Comparison of ENCODE assay signal across 11 cellular contexts in genomic region chr12:54412348-54412747, GRCh38. TPM values are rescaled to one million over a fixed set of nuclear protein-coding genes. Genes with fewer than 3 reads are reported as not detected.
A peak's percentile ranks its signal among the peaks of the same experiment; 100 is the strongest.
DNase-seq lines count a peak whose midpoint lies in the region; ATAC-seq and TF ChIP-seq lines count a peak whose summit lies in the region.
"Had no signal": no experiment of that assay in that cellular context is flagged by ENCODE, and none has a peak within 500 bp of the region (broad histone marks: within the 10 kb centered on the region; RNA-seq: fewer than 3 reads in every experiment).

No MANE protein-coding gene starts in this region.

- peaks cover 56% of the 10 kb centered on the region for H3K4me1 Mint-ChIP-seq in T-helper 2 cell treated with Interferon-gamma antibody and Interleukin-4, amounts not matched to agents 5 μg/mL and 100 μg/mL, for 36 hours (ENCODE audit: low read depth)

- no peaks in the 10 kb centered on the region for H3K9me3 Mint-ChIP-seq in T-helper 2 cell treated with Interferon-gamma antibody and Interleukin-4, amounts not matched to agents 5 μg/mL and 100 μg/mL, for 36 hours

- TF ChIP-seq CTCF in adrenal gland (IDR thresholded peaks at IDR 0.05) (no peak), lung (IDR thresholded peaks at IDR 0.05; ENCODE audit: control extremely low read depth, extremely low read depth) (no peak), suprapubic skin (IDR thresholded peaks at IDR 0.05) (no peak)

- ATAC-seq in lung (ENCODE audit: insufficient read depth, low FRiP score) = no peak

- no peaks in the 10 kb centered on the region for H3K27me3 Mint-ChIP-seq in T-helper 2 cell treated with Interferon-gamma antibody and Interleukin-4, amounts not matched to agents 5 μg/mL and 100 μg/mL, for 36 hours (ENCODE audit: low read depth)

- intact Hi-C loops in adrenal gland (cut with DNase I) = no loop called here

- 53 to 75% (median 63%) methylated on average over 4 of the region's 4 CpGs for WGBS in adrenal gland, 4 donors
- WGBS in lung, 2 donors = 44 to 56% methylated on average over 4 of the region's 4 CpGs
- 43% methylated on average over 3 of the region's 4 CpGs for WGBS in suprapubic skin

- no peaks in the 10 kb centered on the region for H3K9me3 ChIP-seq in adrenal gland (replicated peaks in 1 of 3)
- no peaks in the 10 kb centered on the region for H3K9me3 ChIP-seq in lung (ENCODE audit: control insufficient read depth in 2 of 2, insufficient read depth in 1 of 2, low read length in 1 of 2)
- H3K9me3 ChIP-seq in suprapubic skin = no peaks in the 10 kb centered on the region

- peak overlapping the region; percentile 96 for H3K27ac Mint-ChIP-seq in T-helper 2 cell treated with Interferon-gamma antibody and Interleukin-4, amounts not matched to agents 5 μg/mL and 100 μg/mL, for 36 hours

- H3K27me3 ChIP-seq in adrenal gland (no peaks in the 10 kb centered on the region), lung (ENCODE audit: control insufficient read depth, insufficient read depth) (no peaks in the 10 kb centered on the region), suprapubic skin (no peaks in the 10 kb centered on the region)

- H3K4me3 ChIP-seq in adrenal gland = no peak overlapping the region
- H3K4me3 ChIP-seq in lung = no peak overlapping the region
- H3K4me3 ChIP-seq in suprapubic skin = peak overlapping the region; percentile 64

- peaks cover 0 to 23% of the 10 kb centered on the region in 2 donors for H3K36me3 ChIP-seq in adrenal gland (replicated peaks in 1 of 2)
- H3K36me3 ChIP-seq in lung (ENCODE audit: control insufficient read depth in 2 of 2, insufficient read depth in 2 of 2, low read length in 2 of 2) = peaks cover 6 to 20% of the 10 kb centered on the region in 2 donors
- peaks cover 30% of the 10 kb centered on the region for H3K36me3 ChIP-seq in suprapubic skin

- no peak for DNase-seq in T-helper 2 cell treated with Interferon-gamma antibody and Interleukin-4, amounts not matched to agents 5 μg/mL and 100 μg/mL, for 36 hours (ENCODE audit: low spot score)
- DNase-seq in T-helper 2 cell (no peak), adrenal gland (peak in 1 of 7 donors; percentile 64), lung (ENCODE audit: low spot score) (no peak), suprapubic skin (ENCODE audit: low spot score in 2 of 2) (peak in 1 of 2 donors; percentile 58), pons (ENCODE audit: low spot score) (no peak), medulla oblongata (ENCODE audit: extremely low spot score) (no peak), MV-4-11 (lab: John Stamatoyannopoulos, UW) (no peak)
- DNase-seq: NCI-H2029 treated with DMSO at 0.1 percent for 48 hours; stimulated activated CD4-positive, alpha-beta T cell treated with anti-CD3 and anti-CD28 coated beads, Interleukin-15, amount 100 ng/mL, for 24 hours; SW 1271 had no signal

- TF ChIP-seq POLR2A in adrenal gland (IDR thresholded peaks at IDR 0.05) (no peak), suprapubic skin (IDR thresholded peaks at IDR 0.05) (no peak)

- peaks cover 38% of the 10 kb centered on the region for H3K36me3 Mint-ChIP-seq in T-helper 2 cell treated with Interferon-gamma antibody and Interleukin-4, amounts not matched to agents 5 μg/mL and 100 μg/mL, for 36 hours (ENCODE audit: low read depth)

- no peak for TF ChIP-seq EP300 in suprapubic skin (IDR thresholded peaks at IDR 0.05)

- H3K27ac ChIP-seq in adrenal gland (peak overlapping the region; percentile 18 to 91 (median 75)), lung (ENCODE audit: low read depth in 1 of 2, low read length in 1 of 2) (peak overlapping the region; percentile 84 to 91), suprapubic skin (peak overlapping the region; percentile 73)

- H3K4me1 ChIP-seq in adrenal gland (replicated peaks in 1 of 2) = peaks cover 56 to 66% of the 10 kb centered on the region in 2 donors
- H3K4me1 ChIP-seq in lung (ENCODE audit: control insufficient read depth in 2 of 2, insufficient read depth in 2 of 2, low read length in 2 of 2) = peaks cover 28 to 30% of the 10 kb centered on the region in 2 donors
- peaks cover 80% of the 10 kb centered on the region for H3K4me1 ChIP-seq in suprapubic skin

- H3K4me3 Mint-ChIP-seq in T-helper 2 cell treated with Interferon-gamma antibody and Interleukin-4, amounts not matched to agents 5 μg/mL and 100 μg/mL, for 36 hours = peak overlapping the region; percentile 87

RNA-seq across cellular contexts. Expression of gene ITGA5, which starts 6.7 kb away (rescaled TPM):
- 100 to 1,000 TPM in 3 of 8 donors, 10 to 100 TPM in 5; 64.9 to 141 (median 75.9) TPM for total RNA-seq in adrenal gland
- 100 to 1,000 TPM in 1 of 3 donors, 10 to 100 TPM in 2; 52.2 to 118 (median 56.7) TPM for polyA plus RNA-seq in adrenal gland
- total RNA-seq in lung = 100 to 1,000 TPM in 1 of 2 donors, 10 to 100 TPM in 1; 71.2 to 131 TPM
- polyA plus RNA-seq in lung = 100 to 1,000 TPM in 1 of 2 donors, 10 to 100 TPM in 1; 39.8 to 134 TPM
- total RNA-seq in suprapubic skin = 10 to 100 TPM; 16.3 to 36.4 (median 24.8) TPM

RNA-seq across cellular contexts. Expression of gene ZNF385A, which starts 27.8 kb away (rescaled TPM):
- 10 to 100 TPM in 6 of 8 donors, 1 to 10 TPM in 2; 6.5 to 38.2 (median 13.1) TPM for total RNA-seq in adrenal gland
- 10 to 100 TPM in 2 of 3 donors, 1 to 10 TPM in 1; 2.7 to 28.0 (median 24.3) TPM for polyA plus RNA-seq in adrenal gland
- total RNA-seq in lung = 10 to 100 TPM in 1 of 2 donors, 1 to 10 TPM in 1; 7.6 to 26.1 TPM
- polyA plus RNA-seq in lung = 10 to 100 TPM; 15.3 to 17.9 TPM
- 100 to 1,000 TPM in 3 of 4 donors, 10 to 100 TPM in 1; 99.5 to 134 (median 113) TPM for total RNA-seq in suprapubic skin

RNA-seq across cellular contexts. Expression of gene GPR84, which starts 48.1 kb away (rescaled TPM):
- 1 to 10 TPM in 5 of 8 donors, under 1 TPM in 3; 0.18 to 6.8 (median 1.3) TPM for total RNA-seq in adrenal gland
- polyA plus RNA-seq in adrenal gland = 1 to 10 TPM in 1 of 3 donors, under 1 TPM in 2; 0.56 to 1.3 (median 0.93) TPM
- 1 to 10 TPM; 1.5 to 2.6 TPM for total RNA-seq in lung
- polyA plus RNA-seq in lung = 10 to 100 TPM in 1 of 2 donors, under 1 TPM in 1; 0.73 to 76.1 TPM
- 1 to 10 TPM in 1 of 4 donors, under 1 TPM in 3; 0.38 to 1.7 (median 0.73) TPM for total RNA-seq in suprapubic skin
